ENCODE assay signal across 23 cellular contexts in genomic region chr16:24077292-24077691, GRCh38.
"Had no signal": no experiment of that assay in that cellular context is flagged by ENCODE, and none has a peak within 500 bp of the region (broad histone marks: within the 10 kb centered on the region; RNA-seq: fewer than 3 reads in every experiment).

No MANE protein-coding gene starts in this region.

- H3K27me3 ChIP-seq: SJSA1 had no signal

- ATAC-seq: PC-3, SK-N-SH treated with all-trans-retinoic acid at 6 μM for 48 hours had no signal

- H3K4me3 Mint-ChIP-seq: activated CD4-positive, alpha-beta T cell treated with anti-CD3 and anti-CD28 coated beads, Interleukin-2, amount 10 ng/mL, durations not matched to agents 24 days and 14 days; activated naive CD4-positive, alpha-beta T cell treated with anti-CD3 and anti-CD28 coated beads for 36 hours; activated naive CD8-positive, alpha-beta T cell; activated T-helper 17 cell treated with anti-CD3 and anti-CD28 coated beads, Interleukin-2, amount 50 U/mL, for 72 hours; T-helper 1 cell treated with Interleukin-12 subunit alpha and Interleukin-12 subunit beta and Interleukin-4 antibody, amounts not matched to agents 30 μg/mL and 1 μg/mL, for 36 hours; WTC11 had no signal

- H3K27ac Mint-ChIP-seq: activated CD4-positive, alpha-beta T cell treated with anti-CD3 and anti-CD28 coated beads, Interleukin-2, amount 10 ng/mL, durations not matched to agents 24 days and 14 days; activated naive CD4-positive, alpha-beta T cell treated with anti-CD3 and anti-CD28 coated beads for 36 hours; activated naive CD8-positive, alpha-beta T cell; activated T-helper 17 cell treated with anti-CD3 and anti-CD28 coated beads, Interleukin-2, amount 50 U/mL, for 72 hours; T-helper 1 cell treated with Interleukin-12 subunit alpha and Interleukin-12 subunit beta and Interleukin-4 antibody, amounts not matched to agents 30 μg/mL and 1 μg/mL, for 36 hours; WTC11 had no signal

- H3K9me3 Mint-ChIP-seq: activated CD4-positive, alpha-beta T cell treated with anti-CD3 and anti-CD28 coated beads, Interleukin-2, amount 10 ng/mL, durations not matched to agents 24 days and 14 days; activated naive CD4-positive, alpha-beta T cell treated with anti-CD3 and anti-CD28 coated beads for 36 hours; activated T-helper 17 cell treated with anti-CD3 and anti-CD28 coated beads, Interleukin-2, amount 50 U/mL, for 72 hours; T-helper 1 cell treated with Interleukin-12 subunit alpha and Interleukin-12 subunit beta and Interleukin-4 antibody, amounts not matched to agents 30 μg/mL and 1 μg/mL, for 36 hours; WTC11 had no signal

- H3K4me1 ChIP-seq: SJSA1 had no signal

- DNase-seq: activated CD4-positive, alpha-beta T cell treated with anti-CD3 and anti-CD28 coated beads for 1 hour; activated CD4-positive, alpha-beta T cell treated with anti-CD3 and anti-CD28 coated beads, Interleukin-2, amount 10 ng/mL, durations not matched to agents 24 days and 14 days; activated CD4-positive, alpha-beta T cell treated with anti-CD3 and anti-CD28 coated beads, Interleukin-2, amount 50 U/mL, for 48 hours; activated gamma-delta T cell; activated naive CD4-positive, alpha-beta T cell treated with anti-CD3 and anti-CD28 coated beads for 36 hours; activated T-cell treated with anti-CD3 and anti-CD28 coated beads for 4 hours; activated T-cell treated with anti-CD3 and anti-CD28 coated beads, Interleukin-2, amount 50 U/mL, for 48 hours; Kasumi-1; NCI-H1105 treated with DMSO at 0.1 percent for 48 hours; NCI-H1436 treated with DMSO at 0.1 percent for 48 hours; NCI-H187; NCI-H2081; NCI-H446; NCI-H524; PC-3; SHP77; SW 1271 had no signal

- H3K4me3 ChIP-seq: SJSA1 had no signal

- H3K27me3 Mint-ChIP-seq: activated CD4-positive, alpha-beta T cell treated with anti-CD3 and anti-CD28 coated beads, Interleukin-2, amount 10 ng/mL, durations not matched to agents 24 days and 14 days; activated naive CD8-positive, alpha-beta T cell; activated T-helper 17 cell treated with anti-CD3 and anti-CD28 coated beads, Interleukin-2, amount 50 U/mL, for 72 hours had no signal

- H3K9me3 ChIP-seq: SJSA1 had no signal

- H3K36me3 Mint-ChIP-seq: WTC11 had no signal

- H3K36me3 ChIP-seq: SJSA1 had no signal

- H3K27ac ChIP-seq: SJSA1 had no signal
